8 cellular contexts compared by ENCODE assay signal in the genomic region with DNA sequence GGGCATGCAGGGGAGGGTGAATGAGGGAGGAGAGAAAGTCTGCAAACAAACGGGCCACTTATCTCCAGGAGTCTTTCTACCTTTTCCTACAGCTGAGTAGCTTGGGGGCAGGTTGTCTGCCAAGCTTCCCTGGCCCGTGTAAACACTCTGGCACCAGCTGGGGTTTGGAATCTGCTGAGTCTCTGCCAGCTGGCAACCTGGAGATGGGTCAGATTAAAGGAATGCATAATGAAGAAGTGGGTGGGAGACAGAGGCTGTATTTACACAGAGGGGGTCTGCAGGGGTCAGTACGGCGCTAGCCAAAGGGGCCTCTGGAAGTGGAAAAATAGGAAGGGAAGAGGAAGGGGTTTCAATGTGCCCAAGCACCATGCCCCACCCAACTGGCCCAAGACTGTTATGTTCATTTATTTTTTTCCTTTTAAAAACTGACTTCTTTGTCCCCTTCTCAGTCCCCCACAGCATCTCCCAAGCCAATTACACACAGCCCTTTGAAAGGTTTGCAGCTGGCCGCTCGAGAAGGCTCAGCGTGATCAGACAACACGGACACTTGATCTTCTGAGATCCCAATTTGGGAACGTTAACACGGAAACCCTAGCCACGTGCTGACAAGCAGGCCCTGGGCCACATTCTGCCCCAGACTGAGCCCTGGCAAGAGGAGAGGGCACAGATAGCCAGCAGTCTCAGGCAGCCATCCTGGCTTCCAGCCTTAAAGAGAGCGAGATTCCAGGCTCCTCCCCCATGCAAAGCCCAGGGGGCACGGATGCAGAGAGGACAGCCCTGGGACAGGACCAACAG. TPM values are rescaled to one million over a fixed set of nuclear protein-coding genes. Genes with fewer than 3 reads are reported as not detected.
DNase-seq lines count a peak whose midpoint lies in the region; ATAC-seq and TF ChIP-seq lines count a peak whose summit lies in the region.

No MANE protein-coding gene starts in this region.

- no peaks in the 10 kb centered on the region for H3K9me3 Mint-ChIP-seq in progenitor cell of endocrine pancreas (ENCODE audit: low read depth)

- no peak for TF ChIP-seq POLR2A in gastroesophageal sphincter (IDR thresholded peaks at IDR 0.05)

- H3K9me3 ChIP-seq in SJCRH30 (replicated peaks): no peaks in the 10 kb centered on the region
- no peaks in the 10 kb centered on the region for H3K9me3 ChIP-seq in gastroesophageal sphincter

- H3K27me3 ChIP-seq in SJCRH30: no peaks in the 10 kb centered on the region
- H3K27me3 ChIP-seq in gastroesophageal sphincter: no peaks in the 10 kb centered on the region

- no peak for TF ChIP-seq EP300 in gastroesophageal sphincter (IDR thresholded peaks at IDR 0.05)

- H3K27ac Mint-ChIP-seq in progenitor cell of endocrine pancreas: peak overlapping the region; percentile 60

- no peak overlapping the region for H3K4me3 Mint-ChIP-seq in progenitor cell of endocrine pancreas (ENCODE audit: low read depth)

- H3K4me3 ChIP-seq in SJCRH30: peak overlapping the region; percentile 39
- peak overlapping the region in 1 of 2 donors; percentile 29 for H3K4me3 ChIP-seq in gastroesophageal sphincter

- peak; percentile 72 for ATAC-seq in gastroesophageal sphincter

- H3K4me1 ChIP-seq in SJCRH30 (peaks cover 71% of the 10 kb centered on the region), gastroesophageal sphincter (peaks cover 0 to 99% (median 60%) of the 10 kb centered on the region in 3 donors)

- H3K36me3 ChIP-seq in SJCRH30 (no peaks in the 10 kb centered on the region), gastroesophageal sphincter (no peaks in the 10 kb centered on the region)

- DNase-seq in NCI-H1694 (lab: John Stamatoyannopoulos, UW) (peak; percentile 9), NCI-H1694 treated with DMSO at 0.1 percent for 48 hours (lab: John Stamatoyannopoulos, UW) (no peak), SJCRH30 (peak; percentile 88 to 91), progenitor cell of endocrine pancreas (ENCODE audit: low spot score, unreplicated experiment) (no peak), superior temporal gyrus (ENCODE audit: extremely low spot score) (no peak), T-helper 1 cell (no peak)
- DNase-seq in central memory CD4-positive, alpha-beta T cell: no peak

- no peaks in the 10 kb centered on the region for H3K27me3 Mint-ChIP-seq in progenitor cell of endocrine pancreas

- peaks cover 35% of the 10 kb centered on the region for H3K4me1 Mint-ChIP-seq in progenitor cell of endocrine pancreas (ENCODE audit: low read depth)

- H3K27ac ChIP-seq in SJCRH30: peak overlapping the region; percentile 96
- peak overlapping the region; percentile 4 to 83 (median 80) for H3K27ac ChIP-seq in gastroesophageal sphincter

- WGBS in gastroesophageal sphincter (ENCODE audit: low coverage in 1 of 2), 2 donors: 16 to 17% methylated on average over 4 to 5 of the region's 13 CpGs

- TF ChIP-seq CTCF in gastroesophageal sphincter (IDR thresholded peaks at IDR 0.05) (no peak), progenitor cell of endocrine pancreas (IDR thresholded peaks at IDR 0.05; ENCODE audit: unreplicated experiment) (no peak)

- H3K36me3 Mint-ChIP-seq in progenitor cell of endocrine pancreas (ENCODE audit: insufficient read depth): no peaks in the 10 kb centered on the region

RNA-seq across cellular contexts. Expression of gene TRAM2, which starts 25.2 kb away (rescaled TPM):
- total RNA-seq in SJCRH30 (2014; rRNA removed; shearing (Covaris generic)): 28.4 and 28.8 TPM in 2 replicates
- total RNA-seq in gastroesophageal sphincter (10 to 100 TPM; 16.7 to 34.2 (median 25.0) TPM), progenitor cell of endocrine pancreas (18.6 and 19.9 TPM in 2 replicates)

Comparison
In these comparisons a context has a peak if more than half of its experiments do, and no peak if none do; other contexts are left out.
1. DNase-seq: peak in NCI-H1694 (single experiment) and SJCRH30 (2 of 2); none in NCI-H1694 treated with DMSO at 0.1 percent for 48 hours (single experiment), progenitor cell of endocrine pancreas (single experiment), superior temporal gyrus (single experiment), T-helper 1 cell (0 of 5) and central memory CD4-positive, alpha-beta T cell (single experiment).